In genomic region chr1:21170837-21171236, GRCh38 we compare ENCODE assay signal across 8 cellular contexts. TPM values are rescaled to one million over a fixed set of nuclear protein-coding genes. Genes with fewer than 3 reads are reported as not detected.
A peak's percentile ranks its signal among the peaks of the same experiment; 100 is the strongest.
DNase-seq lines count a peak whose midpoint lies in the region; ATAC-seq and TF ChIP-seq lines count a peak whose summit lies in the region.
"Not testable (repeated sequence)": the region's sequence is repeated elsewhere in the genome, so short reads cannot be mapped to it uniquely, and the experiment has no call there.

No MANE protein-coding gene starts in this region.

- H4K20me1 ChIP-seq in IMR-90 (ENCODE audit: insufficient read depth, low read length): peaks cover 42% of the 10 kb centered on the region

- H3K27me3 ChIP-seq in A673 (replicated peaks; ENCODE audit: insufficient read depth, low read depth, low read length, poor library complexity); IMR-90 (ENCODE audit: control insufficient read depth, insufficient read depth, low read length): not testable (repeated sequence)

- H3K4ac ChIP-seq in IMR-90 (ENCODE audit: low read depth, low read length): not testable (repeated sequence)

- intact Hi-C loops in A673 (cut with micrococcal nuclease; ENCODE audit: unreplicated experiment); left ventricle myocardium superior (cut with micrococcal nuclease): not testable (repeated sequence)
- intact Hi-C loops in IMR-90 (cut with micrococcal nuclease): loop anchor here (10.0 kb wide), 1 partner anchor 306 kb away; no protein-coding TSS in a partner anchor

- H2BK15ac ChIP-seq in IMR-90 (ENCODE audit: low read depth, low read length): not testable (repeated sequence)

- H3K4me3 ChIP-seq in A673 (ENCODE audit: low read depth, low read length, poor library complexity, severe bottlenecking); IMR-90 (ENCODE audit: insufficient read depth, low read depth, low read length); cardiac fibroblast (replicated peaks in 1 of 2; ENCODE audit: low read depth in 2 of 2, low read length in 2 of 2); fibroblast of mammary gland (ENCODE audit: control insufficient read depth, low read depth, low read length); skeletal muscle cell (ENCODE audit: low read depth, low read length): not testable (repeated sequence)
- H3K4me3 ChIP-seq in SK-N-MC: peak overlapping the region; percentile 62

- DNase-seq in A673 (ENCODE audit: low spot score) (peak; percentile 79), IMR-90 (peak; percentile 68), SK-N-MC (ENCODE audit: low read depth, low spot score) (peak; percentile 91), cardiac fibroblast (ENCODE audit: low read depth in 2 of 2) (peak; percentile 70 to 79), fibroblast of mammary gland (ENCODE audit: low read depth) (peak; percentile 60), myocyte (ENCODE audit: low read depth) (peak; percentile 74), skeletal muscle cell (ENCODE audit: low read depth) (peak; percentile 41)
- not testable (repeated sequence) for DNase-seq in left ventricle myocardium superior

- not testable (repeated sequence) for H2BK120ac ChIP-seq in IMR-90 (ENCODE audit: low read depth, low read length)

- peaks cover 6 to 73% of the 10 kb centered on the region in 2 experiments for H3K79me1 ChIP-seq in IMR-90 (ENCODE audit: low read depth in 1 of 2, low read length in 2 of 2)

- not testable (repeated sequence) for H4K91ac ChIP-seq in IMR-90 (ENCODE audit: insufficient read depth, low read depth, low read length)

- POLR2A ChIA-PET in A673 (lab: Charles Lee; ENCODE audit: low non-redundant PET); IMR-90 (lab: Charles Lee; ENCODE audit: unreplicated experiment): not testable (repeated sequence)

- CTCF ChIA-PET in A673 (lab: Charles Lee): not testable (repeated sequence)
- CTCF ChIA-PET in IMR-90 (lab: Yijun Ruan, JAX): interaction anchor here (0.5 to 0.6 kb wide), 2 partner anchors 20 to 94 kb away, joined by 4 to 5 read pairs; no protein-coding TSS in a partner anchor

- H2BK20ac ChIP-seq in IMR-90 (ENCODE audit: low read depth, low read length): not testable (repeated sequence)

- ATAC-seq in IMR-90 (ENCODE audit: low read depth): not testable (repeated sequence)
- ATAC-seq in left ventricle myocardium superior: peak; percentile 20

- no CpG with 5 or more reads among the region's 4 CpGs for WGBS in IMR-90 (ENCODE audit: extremely low coverage in 2 of 2, insufficient read length in 1 of 2), 2 experiments

- not testable (repeated sequence) for H3K18ac ChIP-seq in IMR-90 (ENCODE audit: low read depth, low read length)

- H3K14ac ChIP-seq in IMR-90 (replicated peaks; ENCODE audit: low read depth, low read length): not testable (repeated sequence)

- not testable (repeated sequence) for H3K56ac ChIP-seq in IMR-90 (ENCODE audit: extremely low read depth, insufficient read depth, low read length)

- not testable (repeated sequence) for TF ChIP-seq POLR2A in IMR-90 (IDR thresholded peaks at IDR 0.05; ENCODE audit: low read depth, low read length)

- in situ Hi-C loops in IMR-90 (cut with MboI; ENCODE audit: low sequenced_read_pairs): not testable (repeated sequence)

- H3K36me3 ChIP-seq in A673 (ENCODE audit: insufficient read depth, low read length, poor library complexity, severe bottlenecking): peaks cover 29% of the 10 kb centered on the region
- H3K36me3 ChIP-seq in IMR-90 (ENCODE audit: control insufficient read depth, insufficient read depth, low read length): peaks cover 21% of the 10 kb centered on the region
- H3K36me3 ChIP-seq in SK-N-MC (ENCODE audit: insufficient read depth, low read length): peaks cover 47% of the 10 kb centered on the region

- not testable (repeated sequence) for H2AK5ac ChIP-seq in IMR-90 (ENCODE audit: low read depth, low read length)

- not testable (repeated sequence) for H3K9me1 ChIP-seq in IMR-90 (ENCODE audit: insufficient read depth, low read length)

- not testable (repeated sequence) for H3K9ac ChIP-seq in IMR-90 (ENCODE audit: low read depth, low read length); SK-N-MC (ENCODE audit: insufficient read length)

- H2AFZ ChIP-seq in IMR-90 (replicated peaks; ENCODE audit: low read length, poor library complexity): not testable (repeated sequence)

- not testable (repeated sequence) for TF ChIP-seq CTCF in A673 (conservative IDR thresholded peaks at IDR 0.05; ENCODE audit: low read depth, low read length); IMR-90 (conservative IDR thresholded peaks at IDR 0.05; ENCODE audit: low read depth, low read length); cardiac fibroblast (IDR thresholded peaks at IDR 0.05; ENCODE audit: low read depth, low read length); fibroblast of mammary gland (conservative IDR thresholded peaks at IDR 0.05; ENCODE audit: control insufficient read depth, insufficient read depth, low read depth, low read length)

- BruUV-seq in A673 (replicated peaks; lab: Mats Ljungman, UMichigan); IMR-90 (replicated peaks; lab: Mats Ljungman, UMichigan): not testable (repeated sequence)

- H3K4me1 ChIP-seq in A673 (ENCODE audit: insufficient read depth, low read length, poor library complexity, severe bottlenecking): peaks cover 19% of the 10 kb centered on the region
- H3K4me1 ChIP-seq in IMR-90 (ENCODE audit: control insufficient read depth, insufficient read depth, low read length): not testable (repeated sequence)

- H2BK5ac ChIP-seq in IMR-90 (ENCODE audit: low read depth, low read length, poor library complexity, severe bottlenecking): not testable (repeated sequence)

- not testable (repeated sequence) for H4K8ac ChIP-seq in IMR-90 (ENCODE audit: low read depth in 2 of 2, low read length in 2 of 2)

- TF ChIP-seq RAD21 in IMR-90 (IDR thresholded peaks at IDR 0.05; ENCODE audit: low read length): not testable (repeated sequence)

- H3K27ac ChIP-seq in A673 (ENCODE audit: low read depth, low read length, poor library complexity, severe bottlenecking) (peak overlapping the region; percentile 6), SK-N-MC (peak overlapping the region; percentile 78)
- H3K27ac ChIP-seq in IMR-90 (ENCODE audit: insufficient read depth, low read length): not testable (repeated sequence)

- dilution Hi-C loops in IMR-90 (cut with HindIII; ENCODE audit: low sequenced_read_pairs, unreplicated experiment): not testable (repeated sequence)

- H3K9me3 ChIP-seq in A673 (ENCODE audit: low read depth, low read length, poor library complexity, severe bottlenecking); IMR-90 (ENCODE audit: control insufficient read depth, insufficient read depth, low read length); SK-N-MC (ENCODE audit: low read depth, low read length): not testable (repeated sequence)

- H4K5ac ChIP-seq in IMR-90 (ENCODE audit: low read depth, low read length): not testable (repeated sequence)

- H2AK9ac ChIP-seq in IMR-90 (replicated peaks; ENCODE audit: low read depth, low read length, poor library complexity): not testable (repeated sequence)

- not testable (repeated sequence) for H3K4me2 ChIP-seq in IMR-90 (ENCODE audit: low read depth, low read length)

- not testable (repeated sequence) for H3K23ac ChIP-seq in IMR-90 (ENCODE audit: low read depth, low read length)

RNA-seq across cellular contexts. Expression of gene EIF4G3, which starts 5.9 kb away (rescaled TPM):
- 84.7 and 86.8 TPM in 2 replicates for total RNA-seq in A673 (2021)
- total RNA-seq in IMR-90 (2012; rRNA removed): 25.8 and 29.2 TPM in 2 replicates
- 49.2 and 49.6 TPM in 2 replicates for polyA plus RNA-seq in IMR-90 (2012; rRNA removed)
- 13.0 and 18.0 TPM in 2 replicates for polyA plus RNA-seq in IMR-90 (2012; cell fraction: cytosol; rRNA removed)
- polyA plus RNA-seq in IMR-90 (2012; cell fraction: nucleus; rRNA removed; ENCODE audit: low replicate concordance): 47.7 and 85.2 TPM in 2 replicates
- total RNA-seq in left ventricle myocardium superior: 28.8 TPM
- total RNA-seq in myocyte: 61.6 and 65.5 TPM in 2 replicates
- polyA plus RNA-seq in myocyte (2012): 35.1 TPM
